Comparison of ENCODE assay signal across 18 cellular contexts in the genomic region with DNA sequence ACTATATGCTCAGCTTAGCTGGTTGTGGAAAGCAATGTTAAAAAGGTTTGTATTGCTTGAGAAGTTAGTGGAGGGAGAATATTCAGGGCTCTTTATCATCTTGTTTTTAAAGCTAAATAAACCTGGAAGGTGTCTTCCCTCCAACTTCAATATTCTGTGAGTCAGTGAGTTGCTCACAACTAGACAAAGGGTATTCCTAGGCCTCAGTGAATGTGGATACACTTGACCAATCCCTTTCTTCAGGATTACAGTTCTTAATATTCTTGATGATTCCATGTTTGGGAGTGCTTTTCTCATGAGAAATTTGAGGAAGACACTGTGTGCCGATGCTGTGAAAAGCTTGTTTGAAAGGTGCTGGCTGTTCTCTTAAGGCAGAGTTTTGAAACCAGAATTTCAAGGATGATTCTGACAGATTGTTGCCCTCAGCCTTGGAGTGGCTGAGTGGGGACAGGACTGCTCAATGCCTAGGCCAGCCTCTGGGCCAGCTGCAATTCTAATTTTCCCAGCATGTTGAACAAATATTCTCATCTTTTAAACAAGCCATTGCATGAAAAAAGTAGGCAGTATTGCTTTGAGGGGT.
"Had no signal": no experiment of that assay in that cellular context is flagged by ENCODE, and none has a peak within 500 bp of the region (broad histone marks: within the 10 kb centered on the region; RNA-seq: fewer than 3 reads in every experiment).

No MANE protein-coding gene starts in this region.

- DNase-seq: activated CD4-positive, alpha-beta T cell treated with anti-CD3 and anti-CD28 coated beads, Interleukin-2, amount 50 U/mL, for 4 hours; activated gamma-delta T cell treated with Interleukin-2 at 50 U/mL for 16 hours; amniotic stem cell; caudate nucleus; left ventricle myocardium superior; mucosa of descending colon; naive B cell; pancreas; right lobe of liver; small intestine; stimulated activated CD4-positive, alpha-beta T cell treated with anti-CD3 and anti-CD28 coated beads, Interleukin-15, amount 100 ng/mL, for 24 hours; stimulated activated CD4-positive, alpha-beta T cell treated with anti-CD3 and anti-CD28 coated beads, Interleukin-4, amount 100 ng/mL, for 1 hour; stomach; WERI-Rb-1 had no signal

- H3K4me3 Mint-ChIP-seq: activated T-helper 1 cell treated with anti-CD3 and anti-CD28 coated beads, Interleukin-12 subunit alpha, Interleukin-12 subunit beta, Interleukin-2, Interleukin-4 antibody, amounts not matched to agents 30 ng/mL and 10 ng/mL and 1 ng/mL, durations not matched to agents 14 hours and 24 hours and 36 hours; naive B cell; type B pancreatic cell had no signal

- H3K36me3 Mint-ChIP-seq: activated naive CD4-positive, alpha-beta T cell treated with anti-CD3 and anti-CD28 coated beads, Interleukin-2, amount 50 U/mL, for 72 hours; naive B cell had no signal

- ATAC-seq: activated naive CD4-positive, alpha-beta T cell treated with anti-CD3 and anti-CD28 coated beads, Interleukin-2, amount 50 U/mL, for 72 hours; left ventricle myocardium superior; mucosa of descending colon; pancreas; right lobe of liver had no signal

- H3K4me3 ChIP-seq: coronary artery, mucosa of descending colon, pancreas, right lobe of liver, stomach had no signal

- H3K9me3 Mint-ChIP-seq: activated naive CD4-positive, alpha-beta T cell treated with anti-CD3 and anti-CD28 coated beads, Interleukin-2, amount 50 U/mL, for 72 hours; activated T-helper 1 cell treated with anti-CD3 and anti-CD28 coated beads, Interleukin-12 subunit alpha, Interleukin-12 subunit beta, Interleukin-2, Interleukin-4 antibody, amounts not matched to agents 30 ng/mL and 10 ng/mL and 1 ng/mL, durations not matched to agents 14 hours and 24 hours and 36 hours; naive B cell had no signal

- H3K27ac Mint-ChIP-seq: activated T-helper 1 cell treated with anti-CD3 and anti-CD28 coated beads, Interleukin-12 subunit alpha, Interleukin-12 subunit beta, Interleukin-2, Interleukin-4 antibody, amounts not matched to agents 30 ng/mL and 10 ng/mL and 1 ng/mL, durations not matched to agents 14 hours and 24 hours and 36 hours; type B pancreatic cell had no signal

- H3K27me3 Mint-ChIP-seq: naive B cell, type B pancreatic cell had no signal
